Comparison of ENCODE assay signal across 8 cellular contexts in genomic region chr19:43463381-43464088, GRCh38. TPM values are rescaled to one million over a fixed set of nuclear protein-coding genes. Genes with fewer than 3 reads are reported as not detected.
DNase-seq lines count a peak whose midpoint lies in the region; ATAC-seq and TF ChIP-seq lines count a peak whose summit lies in the region.

No MANE protein-coding gene starts in this region.

- H3K36me3 Mint-ChIP-seq in CD4-positive, alpha-beta T cell (ENCODE audit: low read depth): peaks cover 11% of the 10 kb centered on the region
- no peaks in the 10 kb centered on the region for H3K36me3 Mint-ChIP-seq in endodermal cell (ENCODE audit: low read depth)

- DNase-seq in CD4-positive, alpha-beta T cell: peak; percentile 99 to 100 (median 100)
- DNase-seq in NOMO-1 treated with DMSO at 0.1 percent for 48 hours (lab: John Stamatoyannopoulos, UW; ENCODE audit: unreplicated experiment): peak; percentile 96
- peak; percentile 99 for DNase-seq in activated CD8-positive, alpha-beta memory T cell treated with anti-CD3 and anti-CD28 coated beads, Interleukin-2, amount 50 U/mL, for 1 hour (ENCODE audit: extremely low read depth)
- DNase-seq in endodermal cell: peak; percentile 100
- peak; percentile 98 for DNase-seq in mesenteric fat pad (ENCODE audit: low spot score)
- peak; percentile 99 for DNase-seq in stimulated activated CD8-positive, alpha-beta memory T cell treated with anti-CD3 and anti-CD28 coated beads, Interleukin-12 subunit alpha, Interleukin-12 subunit beta, amount 100 ng/mL, for 4 hours (ENCODE audit: low read depth)

- intact Hi-C loops in CD4-positive, alpha-beta T cell (cut with DNase I, micrococcal nuclease): loop anchor here (1.0 to 10.0 kb wide), 6 partner anchors 12 to 291 kb away; partner anchors contain the start of genes PHLDB3 (in 2 of the 2), IRGQ (in 1 of the 2), SMG9 (in 1 of the 2) and ZNF576 (in 1 of the 2)

- WGBS in endodermal cell (ENCODE audit: insufficient coverage in 1 of 2, insufficient read length in 1 of 2), 2 experiments: 0% methylated on average over 23 to 54 of the region's 54 CpGs

- peaks cover 66% of the 10 kb centered on the region for H3K4me1 Mint-ChIP-seq in CD4-positive, alpha-beta T cell (ENCODE audit: low read depth)
- H3K4me1 Mint-ChIP-seq in endodermal cell: no peaks in the 10 kb centered on the region

- H3K27ac ChIP-seq in CD4-positive, alpha-beta T cell (ENCODE audit: low read depth, low read length): peak overlapping the region; percentile 85
- H3K27ac ChIP-seq in endodermal cell (ENCODE audit: low read depth, low read length): peak overlapping the region; percentile 52

- H3K9me3 Mint-ChIP-seq in CD4-positive, alpha-beta T cell: no peaks in the 10 kb centered on the region
- peaks cover 19% of the 10 kb centered on the region for H3K9me3 Mint-ChIP-seq in endodermal cell

- H3K4me3 ChIP-seq in endodermal cell (ENCODE audit: low read length): peak overlapping the region; percentile 80

- no peak overlapping the region for H3K9ac ChIP-seq in endodermal cell (ENCODE audit: extremely low read depth, low read length, poor library complexity, severe bottlenecking)

- no peaks in the 10 kb centered on the region for H3K27me3 Mint-ChIP-seq in CD4-positive, alpha-beta T cell
- peaks cover 71% of the 10 kb centered on the region for H3K27me3 Mint-ChIP-seq in endodermal cell (ENCODE audit: insufficient read depth)

- POLR2A ChIA-PET in CD4-positive, alpha-beta T cell (lab: Charles Lee): interaction anchor here (0.6 to 3.7 kb wide), 32 partner anchors 10 to 1629 kb away, joined by 3 to 88 read pairs (median 6); partner anchors contain the start of genes IRGQ, PHLDB3, PINLYP and PLAUR

- H3K36me3 ChIP-seq in endodermal cell (ENCODE audit: control insufficient read depth, insufficient read depth, low read length): no peaks in the 10 kb centered on the region

- H3K4me3 Mint-ChIP-seq in CD4-positive, alpha-beta T cell: peak overlapping the region; percentile 95
- H3K4me3 Mint-ChIP-seq in endodermal cell: peak overlapping the region; percentile 70

- no peak for TF ChIP-seq CTCF in CD4-positive, alpha-beta T cell (IDR thresholded peaks at IDR 0.05)
- no peak for TF ChIP-seq CTCF in endodermal cell (conservative IDR thresholded peaks at IDR 0.05)

- peak overlapping the region; percentile 97 for H3K27ac Mint-ChIP-seq in CD4-positive, alpha-beta T cell
- H3K27ac Mint-ChIP-seq in endodermal cell: peak overlapping the region; percentile 80

- H3K4me1 ChIP-seq in endodermal cell (ENCODE audit: control insufficient read depth, insufficient read depth, low read length): no peaks in the 10 kb centered on the region

- CTCF ChIA-PET in CD4-positive, alpha-beta T cell (lab: Charles Lee): interaction anchor here (0.8 to 4.3 kb wide), 14 partner anchors 9 to 205 kb away, joined by 3 to 30 read pairs (median 5); partner anchors contain the start of gene PHLDB3

- peak; percentile 77 for ATAC-seq in CD4-positive, alpha-beta T cell (ENCODE audit: poor library complexity)
- peak; percentile 76 for ATAC-seq in GM19438 (IDR thresholded peaks at IDR 0.05; ENCODE audit: low read depth, unreplicated experiment)
- ATAC-seq in HG03565 (IDR thresholded peaks at IDR 0.05; ENCODE audit: unreplicated experiment): peak; percentile 65

- no peaks in the 10 kb centered on the region for H3K27me3 ChIP-seq in CD4-positive, alpha-beta T cell (ENCODE audit: control insufficient read depth, insufficient read depth, low read length)
- H3K27me3 ChIP-seq in endodermal cell (ENCODE audit: control insufficient read depth, insufficient read depth, low read length, poor library complexity, severe bottlenecking): peaks cover 37% of the 10 kb centered on the region

- H3K9me3 ChIP-seq in CD4-positive, alpha-beta T cell (ENCODE audit: control insufficient read depth, low read length): no peaks in the 10 kb centered on the region
- H3K9me3 ChIP-seq in endodermal cell (ENCODE audit: control insufficient read depth, low read length): no peaks in the 10 kb centered on the region

RNA-seq across cellular contexts. Expression of gene LYPD3, which starts 1.9 kb away (rescaled TPM):
- total RNA-seq in CD4-positive, alpha-beta T cell: 10 to 100 TPM; 35.6 to 37.3 TPM
- total RNA-seq in endodermal cell: under 1 TPM; 0.33 to 0.51 TPM
- polyA plus RNA-seq in endodermal cell (2013, experiment 1 of 2): 1.9 TPM
- polyA plus RNA-seq in endodermal cell (2013, experiment 2 of 2): 1.4 TPM
- 3.0 TPM for total RNA-seq in mesenteric fat pad

RNA-seq across cellular contexts. Expression of gene PHLDB3, which starts 41.0 kb away (rescaled TPM):
- 10 to 100 TPM; 75.1 to 77.4 TPM for total RNA-seq in CD4-positive, alpha-beta T cell
- total RNA-seq in endodermal cell: 10 to 100 TPM in 1 of 2 donors, 1 to 10 TPM in 1; 7.7 to 13.5 TPM
- 7.9 TPM for polyA plus RNA-seq in endodermal cell (2013, experiment 1 of 2)
- polyA plus RNA-seq in endodermal cell (2013, experiment 2 of 2): 9.2 TPM
- total RNA-seq in mesenteric fat pad: 5.5 TPM

RNA-seq across cellular contexts. Expression of gene TEX101, which starts 48.8 kb away (rescaled TPM):
- total RNA-seq in CD4-positive, alpha-beta T cell: not detected
- total RNA-seq in endodermal cell (under 1 TPM in 1 of 2 donors, not detected in 1; 0.59 TPM), mesenteric fat pad (not detected)
- polyA plus RNA-seq in endodermal cell (2013, experiment 1 of 2): not detected
- not detected for polyA plus RNA-seq in endodermal cell (2013, experiment 2 of 2)

Comparison
In these comparisons a context has a peak if more than half of its experiments do, and no peak if none do; other contexts are left out.
1. Peak in every context shown above with its lines: DNase-seq, ATAC-seq, H3K4me3 ChIP-seq and H3K27ac ChIP-seq.
2. RNA of gene PHLDB3, which starts 41.0 kb away (total RNA-seq): 75.1 to 77.4 TPM in CD4-positive, alpha-beta T cell; 7.7 to 13.5 TPM in endodermal cell and 5.5 TPM in mesenteric fat pad (single experiment); every median in the first group is over 4 times any median in the second.